ENCODE assay signal across 1 cellular context in the genomic region with DNA sequence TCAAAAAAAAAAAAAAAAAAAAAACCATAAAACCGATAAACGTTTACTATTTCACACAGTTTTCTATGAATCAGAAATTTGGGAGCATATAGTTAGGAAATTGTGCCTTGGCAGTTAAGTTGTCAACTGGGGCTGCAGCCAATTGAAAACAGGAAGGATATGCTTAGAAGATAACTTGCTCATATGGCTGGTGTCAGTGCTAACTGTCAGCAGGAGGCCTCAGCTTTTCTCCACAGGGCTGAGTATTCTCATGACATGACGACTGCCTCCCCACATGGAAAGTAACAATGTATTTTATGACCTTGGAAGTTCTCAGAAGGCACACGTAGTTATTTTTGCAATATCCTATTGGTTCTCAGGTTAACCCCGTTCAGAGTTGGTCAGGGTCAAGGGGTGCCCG.
TF ChIP-seq lines count a peak whose summit lies in the region.

No MANE protein-coding gene starts in this region.

TF ChIP-seq in K562, 482 proteins besides CTCF, POLR2A, EP300 and RAD21 (continues in another document):
- no peak for TF ChIP-seq HDAC1 (IDR thresholded peaks at IDR 0.05)
- no peak for TF ChIP-seq CBFA2T3 (IDR thresholded peaks at IDR 0.05)
- no peak for TF ChIP-seq NR2C2 (CRISPR knock-in tag; IDR thresholded peaks at IDR 0.05)
- peak; percentile 42 for TF ChIP-seq NR2C2 (tag; IDR thresholded peaks at IDR 0.05)
- TF ChIP-seq, protein P1, sequence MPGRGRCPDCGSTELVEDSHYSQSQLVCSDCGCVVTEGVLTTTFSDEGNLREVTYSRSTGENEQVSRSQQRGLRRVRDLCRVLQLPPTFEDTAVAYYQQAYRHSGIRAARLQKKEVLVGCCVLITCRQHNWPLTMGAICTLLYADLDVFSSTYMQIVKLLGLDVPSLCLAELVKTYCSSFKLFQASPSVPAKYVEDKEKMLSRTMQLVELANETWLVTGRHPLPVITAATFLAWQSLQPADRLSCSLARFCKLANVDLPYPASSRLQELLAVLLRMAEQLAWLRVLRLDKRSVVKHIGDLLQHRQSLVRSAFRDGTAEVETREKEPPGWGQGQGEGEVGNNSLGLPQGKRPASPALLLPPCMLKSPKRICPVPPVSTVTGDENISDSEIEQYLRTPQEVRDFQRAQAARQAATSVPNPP (IDR thresholded peaks at IDR 0.05; ENCODE audit: borderline replicate concordance, insufficient read depth, insufficient read length), result no peak
- TF ChIP-seq MECOM (CRISPR knock-in tag; IDR thresholded peaks at IDR 0.05), result no peak
- TF ChIP-seq GTF2B (IDR thresholded peaks at IDR 0.05; ENCODE audit: extremely low read depth, insufficient read length), result no peak
- TF ChIP-seq, protein P2, sequence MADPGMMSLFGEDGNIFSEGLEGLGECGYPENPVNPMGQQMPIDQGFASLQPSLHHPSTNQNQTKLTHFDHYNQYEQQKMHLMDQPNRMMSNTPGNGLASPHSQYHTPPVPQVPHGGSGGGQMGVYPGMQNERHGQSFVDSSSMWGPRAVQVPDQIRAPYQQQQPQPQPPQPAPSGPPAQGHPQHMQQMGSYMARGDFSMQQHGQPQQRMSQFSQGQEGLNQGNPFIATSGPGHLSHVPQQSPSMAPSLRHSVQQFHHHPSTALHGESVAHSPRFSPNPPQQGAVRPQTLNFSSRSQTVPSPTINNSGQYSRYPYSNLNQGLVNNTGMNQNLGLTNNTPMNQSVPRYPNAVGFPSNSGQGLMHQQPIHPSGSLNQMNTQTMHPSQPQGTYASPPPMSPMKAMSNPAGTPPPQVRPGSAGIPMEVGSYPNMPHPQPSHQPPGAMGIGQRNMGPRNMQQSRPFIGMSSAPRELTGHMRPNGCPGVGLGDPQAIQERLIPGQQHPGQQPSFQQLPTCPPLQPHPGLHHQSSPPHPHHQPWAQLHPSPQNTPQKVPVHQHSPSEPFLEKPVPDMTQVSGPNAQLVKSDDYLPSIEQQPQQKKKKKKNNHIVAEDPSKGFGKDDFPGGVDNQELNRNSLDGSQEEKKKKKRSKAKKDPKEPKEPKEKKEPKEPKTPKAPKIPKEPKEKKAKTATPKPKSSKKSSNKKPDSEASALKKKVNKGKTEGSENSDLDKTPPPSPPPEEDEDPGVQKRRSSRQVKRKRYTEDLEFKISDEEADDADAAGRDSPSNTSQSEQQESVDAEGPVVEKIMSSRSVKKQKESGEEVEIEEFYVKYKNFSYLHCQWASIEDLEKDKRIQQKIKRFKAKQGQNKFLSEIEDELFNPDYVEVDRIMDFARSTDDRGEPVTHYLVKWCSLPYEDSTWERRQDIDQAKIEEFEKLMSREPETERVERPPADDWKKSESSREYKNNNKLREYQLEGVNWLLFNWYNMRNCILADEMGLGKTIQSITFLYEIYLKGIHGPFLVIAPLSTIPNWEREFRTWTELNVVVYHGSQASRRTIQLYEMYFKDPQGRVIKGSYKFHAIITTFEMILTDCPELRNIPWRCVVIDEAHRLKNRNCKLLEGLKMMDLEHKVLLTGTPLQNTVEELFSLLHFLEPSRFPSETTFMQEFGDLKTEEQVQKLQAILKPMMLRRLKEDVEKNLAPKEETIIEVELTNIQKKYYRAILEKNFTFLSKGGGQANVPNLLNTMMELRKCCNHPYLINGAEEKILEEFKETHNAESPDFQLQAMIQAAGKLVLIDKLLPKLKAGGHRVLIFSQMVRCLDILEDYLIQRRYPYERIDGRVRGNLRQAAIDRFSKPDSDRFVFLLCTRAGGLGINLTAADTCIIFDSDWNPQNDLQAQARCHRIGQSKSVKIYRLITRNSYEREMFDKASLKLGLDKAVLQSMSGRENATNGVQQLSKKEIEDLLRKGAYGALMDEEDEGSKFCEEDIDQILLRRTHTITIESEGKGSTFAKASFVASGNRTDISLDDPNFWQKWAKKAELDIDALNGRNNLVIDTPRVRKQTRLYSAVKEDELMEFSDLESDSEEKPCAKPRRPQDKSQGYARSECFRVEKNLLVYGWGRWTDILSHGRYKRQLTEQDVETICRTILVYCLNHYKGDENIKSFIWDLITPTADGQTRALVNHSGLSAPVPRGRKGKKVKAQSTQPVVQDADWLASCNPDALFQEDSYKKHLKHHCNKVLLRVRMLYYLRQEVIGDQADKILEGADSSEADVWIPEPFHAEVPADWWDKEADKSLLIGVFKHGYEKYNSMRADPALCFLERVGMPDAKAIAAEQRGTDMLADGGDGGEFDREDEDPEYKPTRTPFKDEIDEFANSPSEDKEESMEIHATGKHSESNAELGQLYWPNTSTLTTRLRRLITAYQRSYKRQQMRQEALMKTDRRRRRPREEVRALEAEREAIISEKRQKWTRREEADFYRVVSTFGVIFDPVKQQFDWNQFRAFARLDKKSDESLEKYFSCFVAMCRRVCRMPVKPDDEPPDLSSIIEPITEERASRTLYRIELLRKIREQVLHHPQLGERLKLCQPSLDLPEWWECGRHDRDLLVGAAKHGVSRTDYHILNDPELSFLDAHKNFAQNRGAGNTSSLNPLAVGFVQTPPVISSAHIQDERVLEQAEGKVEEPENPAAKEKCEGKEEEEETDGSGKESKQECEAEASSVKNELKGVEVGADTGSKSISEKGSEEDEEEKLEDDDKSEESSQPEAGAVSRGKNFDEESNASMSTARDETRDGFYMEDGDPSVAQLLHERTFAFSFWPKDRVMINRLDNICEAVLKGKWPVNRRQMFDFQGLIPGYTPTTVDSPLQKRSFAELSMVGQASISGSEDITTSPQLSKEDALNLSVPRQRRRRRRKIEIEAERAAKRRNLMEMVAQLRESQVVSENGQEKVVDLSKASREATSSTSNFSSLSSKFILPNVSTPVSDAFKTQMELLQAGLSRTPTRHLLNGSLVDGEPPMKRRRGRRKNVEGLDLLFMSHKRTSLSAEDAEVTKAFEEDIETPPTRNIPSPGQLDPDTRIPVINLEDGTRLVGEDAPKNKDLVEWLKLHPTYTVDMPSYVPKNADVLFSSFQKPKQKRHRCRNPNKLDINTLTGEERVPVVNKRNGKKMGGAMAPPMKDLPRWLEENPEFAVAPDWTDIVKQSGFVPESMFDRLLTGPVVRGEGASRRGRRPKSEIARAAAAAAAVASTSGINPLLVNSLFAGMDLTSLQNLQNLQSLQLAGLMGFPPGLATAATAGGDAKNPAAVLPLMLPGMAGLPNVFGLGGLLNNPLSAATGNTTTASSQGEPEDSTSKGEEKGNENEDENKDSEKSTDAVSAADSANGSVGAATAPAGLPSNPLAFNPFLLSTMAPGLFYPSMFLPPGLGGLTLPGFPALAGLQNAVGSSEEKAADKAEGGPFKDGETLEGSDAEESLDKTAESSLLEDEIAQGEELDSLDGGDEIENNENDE (IDR thresholded peaks at IDR 0.05; ENCODE audit: low read depth, low read length), result no peak
- TF ChIP-seq SPI1 (IDR thresholded peaks at IDR 0.05; ENCODE audit: borderline replicate concordance, low read depth, low read length), result no peak
- no peak for TF ChIP-seq NR4A1 (CRISPR knock-in tag; IDR thresholded peaks at IDR 0.05)
- TF ChIP-seq NR4A1 (tag; IDR thresholded peaks at IDR 0.05), result no peak
- no peak for TF ChIP-seq CBFA2T2 (conservative IDR thresholded peaks at IDR 0.05)
- TF ChIP-seq ZNF707 (CRISPR knock-in tag; conservative IDR thresholded peaks at IDR 0.05), result no peak
- no peak for TF ChIP-seq LCOR (CRISPR knock-in tag; IDR thresholded peaks at IDR 0.05)
- no peak for TF ChIP-seq RERE (CRISPR knock-in tag; IDR thresholded peaks at IDR 0.05; ENCODE audit: borderline replicate concordance)
- no peak for TF ChIP-seq AFF1 (IDR thresholded peaks at IDR 0.05; ENCODE audit: low read depth in 1 of 2, partially characterized antibody in 2 of 2)
- no peak for TF ChIP-seq E2F8 (IDR thresholded peaks at IDR 0.05; ENCODE audit: low read depth, partially characterized antibody)
- no peak for TF ChIP-seq FOS (IDR thresholded peaks at IDR 0.05; ENCODE audit: extremely low read depth, insufficient read length)
- TF ChIP-seq JUND (IDR thresholded peaks at IDR 0.05; ENCODE audit: borderline replicate concordance, low read depth, low read length), result no peak
- peak; percentile 15; the same call in 1 of the 3 replicates for TF ChIP-seq JUND (tag; IDR thresholded peaks at IDR 0.05; ENCODE audit: borderline replicate concordance, low read depth, low read length)
- no peak for TF ChIP-seq PML (IDR thresholded peaks at IDR 0.05; ENCODE audit: low read length)
